9 cellular contexts compared by ENCODE assay signal in the genomic region with DNA sequence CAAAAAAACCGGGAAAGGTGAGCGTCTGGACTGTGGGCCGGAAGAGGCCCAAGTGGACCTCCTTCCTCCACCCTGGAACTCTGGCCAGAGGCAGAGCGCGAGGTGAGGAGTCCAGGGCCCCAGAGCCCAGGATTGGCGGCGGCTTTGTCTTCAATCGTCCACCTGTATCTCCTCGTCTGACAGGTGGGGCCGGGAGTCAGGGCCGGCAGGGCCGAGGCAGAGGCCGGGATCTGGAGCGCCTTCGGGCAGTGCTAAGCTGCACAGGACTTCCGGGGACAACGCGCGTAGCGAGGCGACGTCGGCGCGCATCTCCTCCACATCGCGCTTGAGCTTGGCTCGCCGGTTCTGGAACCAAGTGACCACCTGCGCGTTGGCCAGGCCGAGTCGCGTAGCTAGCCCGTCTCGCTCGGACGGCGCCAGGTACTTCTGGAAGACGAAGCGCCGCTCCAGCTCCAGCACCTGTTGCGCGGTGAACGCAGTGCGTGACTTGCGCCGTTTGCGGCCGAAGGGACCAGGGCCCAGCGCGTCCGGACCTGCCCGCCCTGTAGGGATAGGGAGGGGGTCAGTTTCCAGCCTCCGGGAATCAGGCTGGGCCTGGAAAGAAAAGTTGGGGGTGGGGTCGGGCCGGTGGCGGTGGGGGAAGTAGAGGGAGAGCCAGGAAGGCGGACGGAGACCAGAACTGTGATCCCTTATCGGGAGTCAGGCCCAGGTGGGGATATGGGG. TPM values are rescaled to one million over a fixed set of nuclear protein-coding genes. Genes with fewer than 3 reads are reported as not detected.
DNase-seq lines count a peak whose midpoint lies in the region; ATAC-seq, FAIRE-seq and TF ChIP-seq lines count a peak whose summit lies in the region.
"Had no signal": no experiment of that assay in that cellular context is flagged by ENCODE, and none has a peak within 500 bp of the region (broad histone marks: within the 10 kb centered on the region; RNA-seq: fewer than 3 reads in every experiment).

No MANE protein-coding gene starts in this region.

- no peaks in the 10 kb centered on the region for H3K79me2 ChIP-seq in endothelial cell of umbilical vein (ENCODE audit: control insufficient read depth, insufficient read depth, low read length)

- H3K4me2 ChIP-seq in endothelial cell of umbilical vein (ENCODE audit: insufficient read depth, low read length): peak overlapping the region; percentile 50
- H3K4me2 ChIP-seq: KMS-11 had no signal

- no peaks in the 10 kb centered on the region for H4K20me1 ChIP-seq in endothelial cell of umbilical vein (replicated peaks; ENCODE audit: control insufficient read depth, extremely low read depth, insufficient read depth, low read length)

- peaks cover 31% of the 10 kb centered on the region for H3K4me1 ChIP-seq in endothelial cell of umbilical vein (ENCODE audit: control insufficient read depth, extremely low read depth, insufficient read depth, low read length)

- peaks cover 0 to 1% of the 10 kb centered on the region in 2 experiments for H3K36me3 ChIP-seq in endothelial cell of umbilical vein (ENCODE audit: control insufficient read depth in 2 of 2, extremely low read depth in 1 of 2, insufficient read depth in 2 of 2, low read length in 2 of 2)

- dilution Hi-C loops in endothelial cell of umbilical vein (cut with MboI; ENCODE audit: extremely low pct_ligation_motif_present, low sequenced_read_pairs): no loop called here

- H3K9me3 ChIP-seq in endothelial cell of umbilical vein (replicated peaks; ENCODE audit: control insufficient read depth, insufficient read depth, low read length): no peaks in the 10 kb centered on the region

- CTCF ChIA-PET in endothelial cell of umbilical vein (lab: Charles Lee): interaction anchor here (1.4 to 2.6 kb wide), 2 partner anchors 9 to 14 kb away, joined by 3 to 6 read pairs; a partner anchor contains a TSS

- no peak overlapping the region for H2AFZ ChIP-seq in endothelial cell of umbilical vein (ENCODE audit: low read depth, low read length)

- no peaks in the 10 kb centered on the region for H3K9me3 Mint-ChIP-seq in natural killer cell treated with Interleukin-12 subunit alpha and Interleukin-12 subunit beta and Interleukin-15 and Interleukin-18, amount 100 ng/mL, for 72 hours

- peak; percentile 66 to 68 for ATAC-seq in natural killer cell treated with Interleukin-12 subunit alpha and Interleukin-12 subunit beta and Interleukin-15 and Interleukin-18, amount 100 ng/mL, for 72 hours
- ATAC-seq in GM21717 (IDR thresholded peaks at IDR 0.05; ENCODE audit: unreplicated experiment) (no peak), GM18907 (IDR thresholded peaks at IDR 0.05; ENCODE audit: unreplicated experiment) (no peak)

- peaks cover 23 to 40% of the 10 kb centered on the region in 2 experiments for H3K27me3 ChIP-seq in endothelial cell of umbilical vein (ENCODE audit: control insufficient read depth in 2 of 2, insufficient read depth in 2 of 2, low read length in 2 of 2)

- no peaks in the 10 kb centered on the region for H3K27me3 Mint-ChIP-seq in natural killer cell treated with Interleukin-12 subunit alpha and Interleukin-12 subunit beta and Interleukin-15 and Interleukin-18, amount 100 ng/mL, for 72 hours

- peak overlapping the region; percentile 83 to 85 for H3K27ac Mint-ChIP-seq in natural killer cell treated with Interleukin-12 subunit alpha and Interleukin-12 subunit beta and Interleukin-15 and Interleukin-18, amount 100 ng/mL, for 72 hours

- no peak overlapping the region for H3K9ac ChIP-seq in endothelial cell of umbilical vein (replicated peaks; ENCODE audit: extremely low read depth, insufficient read depth, low read length)
- H3K9ac ChIP-seq: KMS-11 had no signal

- DNase-seq in ELF-1 (ENCODE audit: low read depth, low spot score) (peak; percentile 81), NCI-H774 (lab: John Stamatoyannopoulos, UW) (peak; percentile 18), endothelial cell of umbilical vein (ENCODE audit: low read depth, low spot score) (no peak), pons (ENCODE audit: low spot score) (no peak), NCI-H2196 treated with DMSO at 0.1 percent for 48 hours (lab: John Stamatoyannopoulos, UW; ENCODE audit: unreplicated experiment) (no peak)
- peak; percentile 65 for DNase-seq in natural killer cell treated with Interleukin-12 subunit alpha and Interleukin-12 subunit beta and Interleukin-15 and Interleukin-18, amount 100 ng/mL, for 72 hours (ENCODE audit: low spot score)

- TF ChIP-seq CTCF in endothelial cell of umbilical vein (IDR thresholded peaks at IDR 0.05; ENCODE audit: extremely low read depth in 1 of 2, insufficient read depth in 1 of 2, low read depth in 1 of 2, low read length in 2 of 2): no peak

- H3K4me3 Mint-ChIP-seq in natural killer cell treated with Interleukin-12 subunit alpha and Interleukin-12 subunit beta and Interleukin-15 and Interleukin-18, amount 100 ng/mL, for 72 hours: peak overlapping the region; percentile 90

- FAIRE-seq in endothelial cell of umbilical vein (lab: Jason Lieb, UNC): no peak

- POLR2A ChIA-PET in endothelial cell of umbilical vein (lab: Charles Lee): no interaction called here

- no peak overlapping the region for H3K27ac ChIP-seq in endothelial cell of umbilical vein (ENCODE audit: insufficient read depth, low read depth, low read length)
- H3K27ac ChIP-seq: KMS-11 had no signal

- TF ChIP-seq POLR2A in endothelial cell of umbilical vein (IDR thresholded peaks at IDR 0.05; ENCODE audit: low read depth, low read length): no peak

- BruUV-seq in endothelial cell of umbilical vein (replicated peaks; lab: Mats Ljungman, UMichigan): no TSS peak

- intact Hi-C loops in endothelial cell of umbilical vein (cut with micrococcal nuclease): loop anchor here (1.0 to 5.0 kb wide), 2 partner anchors 15 to 34 kb away; a partner anchor contains a TSS

- peak overlapping the region in 1 of 3 experiments; percentile 18 for H3K4me3 ChIP-seq in endothelial cell of umbilical vein (replicated peaks in 1 of 3; ENCODE audit: insufficient read depth in 1 of 3, low read depth in 1 of 3, low read length in 3 of 3)

- peaks cover 7% of the 10 kb centered on the region for H3K36me3 Mint-ChIP-seq in natural killer cell treated with Interleukin-12 subunit alpha and Interleukin-12 subunit beta and Interleukin-15 and Interleukin-18, amount 100 ng/mL, for 72 hours

- peaks cover 24 to 32% of the 10 kb centered on the region in 2 donors for H3K4me1 Mint-ChIP-seq in natural killer cell treated with Interleukin-12 subunit alpha and Interleukin-12 subunit beta and Interleukin-15 and Interleukin-18, amount 100 ng/mL, for 72 hours (ENCODE audit: low read depth in 2 of 2)

- no peaks in the 10 kb centered on the region for H3K9me1 ChIP-seq in endothelial cell of umbilical vein (replicated peaks; ENCODE audit: control insufficient read depth, extremely low read depth, insufficient read depth, low read length)

RNA-seq across cellular contexts. Expression of a gene that starts 1.5 kb away (rescaled TPM):
- 3.8 and 4.3 TPM in 2 replicates for total RNA-seq in endothelial cell of umbilical vein
- 2.8 and 4.0 TPM in 2 replicates for polyA plus RNA-seq in endothelial cell of umbilical vein
- 1.8 and 2.3 TPM in 2 replicates for polyA plus RNA-seq in endothelial cell of umbilical vein (2011; cell fraction: cytosol; rRNA removed)
- polyA plus RNA-seq in endothelial cell of umbilical vein (2011; cell fraction: nucleus; rRNA removed): 1.6 and 3.3 TPM in 2 replicates
- polyA plus RNA-seq in endothelial cell of umbilical vein (2012): 0.41 and 0.56 TPM in 2 replicates
- 0.27 and 0.68 TPM in 2 replicates for polyA minus RNA-seq in endothelial cell of umbilical vein
- polyA minus RNA-seq in endothelial cell of umbilical vein (2011; cell fraction: cytosol; rRNA and poly(A)+ RNA removed): not detected
- polyA minus RNA-seq in endothelial cell of umbilical vein (2011; cell fraction: nucleus; rRNA and poly(A)+ RNA removed): 0.43 and 1.3 TPM in 2 replicates
- total RNA-seq in natural killer cell treated with Interleukin-12 subunit alpha and Interleukin-12 subunit beta and Interleukin-15 and Interleukin-18, amount 100 ng/mL, for 72 hours: 1 to 10 TPM; 1.3 to 1.5 TPM

RNA-seq across cellular contexts. Expression of a gene that starts 9.6 kb away (rescaled TPM):
- 17.4 and 21.0 TPM in 2 replicates for total RNA-seq in endothelial cell of umbilical vein
- polyA plus RNA-seq in endothelial cell of umbilical vein: 17.4 and 19.2 TPM in 2 replicates
- 16.5 and 22.5 TPM in 2 replicates for polyA plus RNA-seq in endothelial cell of umbilical vein (2011; cell fraction: cytosol; rRNA removed)
- 26.3 and 54.0 TPM in 2 replicates for polyA plus RNA-seq in endothelial cell of umbilical vein (2011; cell fraction: nucleus; rRNA removed)
- polyA plus RNA-seq in endothelial cell of umbilical vein (2012): 11.9 and 13.2 TPM in 2 replicates
- polyA minus RNA-seq in endothelial cell of umbilical vein: 23.0 and 29.1 TPM in 2 replicates
- 17.8 TPM for polyA minus RNA-seq in endothelial cell of umbilical vein (2011; cell fraction: cytosol; rRNA and poly(A)+ RNA removed)
- 8.8 and 10.1 TPM in 2 replicates for polyA minus RNA-seq in endothelial cell of umbilical vein (2011; cell fraction: nucleus; rRNA and poly(A)+ RNA removed)
- total RNA-seq in natural killer cell treated with Interleukin-12 subunit alpha and Interleukin-12 subunit beta and Interleukin-15 and Interleukin-18, amount 100 ng/mL, for 72 hours: 10 to 100 TPM; 31.3 to 41.3 TPM

RNA-seq across cellular contexts. Expression of a gene that starts 15.1 kb away (rescaled TPM):
- 20.1 and 21.8 TPM in 2 replicates for total RNA-seq in endothelial cell of umbilical vein
- 24.1 and 24.8 TPM in 2 replicates for polyA plus RNA-seq in endothelial cell of umbilical vein
- 14.6 and 17.1 TPM in 2 replicates for polyA plus RNA-seq in endothelial cell of umbilical vein (2011; cell fraction: cytosol; rRNA removed)
- polyA plus RNA-seq in endothelial cell of umbilical vein (2011; cell fraction: nucleus; rRNA removed): 94.6 and 95.3 TPM in 2 replicates
- 13.0 and 13.4 TPM in 2 replicates for polyA plus RNA-seq in endothelial cell of umbilical vein (2012)
- polyA minus RNA-seq in endothelial cell of umbilical vein: 19.3 and 20.4 TPM in 2 replicates
- polyA minus RNA-seq in endothelial cell of umbilical vein (2011; cell fraction: cytosol; rRNA and poly(A)+ RNA removed): 7.8 TPM
- 21.8 and 22.0 TPM in 2 replicates for polyA minus RNA-seq in endothelial cell of umbilical vein (2011; cell fraction: nucleus; rRNA and poly(A)+ RNA removed)
- 10 to 100 TPM; 42.8 to 49.0 TPM for total RNA-seq in natural killer cell treated with Interleukin-12 subunit alpha and Interleukin-12 subunit beta and Interleukin-15 and Interleukin-18, amount 100 ng/mL, for 72 hours

RNA-seq across cellular contexts. Expression of a gene that starts 15.1 kb away (rescaled TPM):
- total RNA-seq in endothelial cell of umbilical vein: 20.3 and 23.8 TPM in 2 replicates
- 12.8 and 13.5 TPM in 2 replicates for polyA plus RNA-seq in endothelial cell of umbilical vein
- polyA plus RNA-seq in endothelial cell of umbilical vein (2011; cell fraction: cytosol; rRNA removed): 4.8 and 6.6 TPM in 2 replicates
- 42.6 and 50.8 TPM in 2 replicates for polyA plus RNA-seq in endothelial cell of umbilical vein (2011; cell fraction: nucleus; rRNA removed)
- 6.5 and 7.7 TPM in 2 replicates for polyA plus RNA-seq in endothelial cell of umbilical vein (2012)
- polyA minus RNA-seq in endothelial cell of umbilical vein: 36.8 and 40.0 TPM in 2 replicates
- polyA minus RNA-seq in endothelial cell of umbilical vein (2011; cell fraction: cytosol; rRNA and poly(A)+ RNA removed): 8.9 TPM
- 33.2 and 39.8 TPM in 2 replicates for polyA minus RNA-seq in endothelial cell of umbilical vein (2011; cell fraction: nucleus; rRNA and poly(A)+ RNA removed)
- total RNA-seq in natural killer cell treated with Interleukin-12 subunit alpha and Interleukin-12 subunit beta and Interleukin-15 and Interleukin-18, amount 100 ng/mL, for 72 hours: 10 to 100 TPM; 31.8 to 46.5 TPM

RNA-seq across cellular contexts. Expression of a gene that starts 16.3 kb away (rescaled TPM):
- total RNA-seq in endothelial cell of umbilical vein: not detected in 2 replicates
- not detected in 2 replicates for polyA plus RNA-seq in endothelial cell of umbilical vein
- not detected in 2 replicates for polyA plus RNA-seq in endothelial cell of umbilical vein (2011; cell fraction: cytosol; rRNA removed)
- polyA plus RNA-seq in endothelial cell of umbilical vein (2011; cell fraction: nucleus; rRNA removed): not detected in 2 replicates
- polyA plus RNA-seq in endothelial cell of umbilical vein (2012): not detected in 2 replicates
- not detected in 2 replicates for polyA minus RNA-seq in endothelial cell of umbilical vein
- not detected for polyA minus RNA-seq in endothelial cell of umbilical vein (2011; cell fraction: cytosol; rRNA and poly(A)+ RNA removed)
- polyA minus RNA-seq in endothelial cell of umbilical vein (2011; cell fraction: nucleus; rRNA and poly(A)+ RNA removed): not detected in 2 replicates
- total RNA-seq in natural killer cell treated with Interleukin-12 subunit alpha and Interleukin-12 subunit beta and Interleukin-15 and Interleukin-18, amount 100 ng/mL, for 72 hours: under 1 TPM; 0.12 to 0.95 TPM

Comparison
In these comparisons a context has a peak if more than half of its experiments do, and no peak if none do; other contexts are left out.
1. DNase-seq: peak in ELF-1 (single experiment), NCI-H774 (single experiment) and natural killer cell treated with Interleukin-12 subunit alpha and Interleukin-12 subunit beta and Interleukin-15 and Interleukin-18, amount 100 ng/mL, for 72 hours (single experiment); none in endothelial cell of umbilical vein (single experiment), pons (single experiment) and NCI-H2196 treated with DMSO at 0.1 percent for 48 hours (single experiment).
2. ATAC-seq: peak in natural killer cell treated with Interleukin-12 subunit alpha and Interleukin-12 subunit beta and Interleukin-15 and Interleukin-18, amount 100 ng/mL, for 72 hours (2 of 2); none in GM21717 (single experiment) and GM18907 (single experiment).